ENCODE assay signal across 1 cellular context in the genomic region with DNA sequence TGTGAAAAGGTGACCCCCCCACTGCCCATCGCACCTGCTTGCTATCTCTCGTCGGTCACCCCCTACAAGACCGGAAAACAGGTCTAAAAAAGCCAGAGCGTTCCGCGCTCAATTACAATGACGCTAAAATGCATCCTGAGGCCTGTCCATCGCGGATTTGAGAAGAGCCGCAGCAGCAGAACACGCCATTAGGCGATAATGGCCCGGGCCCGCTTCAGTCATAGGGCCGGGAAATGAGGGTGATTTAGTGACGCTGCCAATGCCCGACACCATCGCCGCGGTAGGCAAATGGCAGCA.
TF ChIP-seq lines count a peak whose summit lies in the region.

No MANE protein-coding gene starts in this region.

TF ChIP-seq in H1, 55 proteins besides CTCF, POLR2A, EP300 and RAD21 (continued from another document):
- TF ChIP-seq, protein P1, sequence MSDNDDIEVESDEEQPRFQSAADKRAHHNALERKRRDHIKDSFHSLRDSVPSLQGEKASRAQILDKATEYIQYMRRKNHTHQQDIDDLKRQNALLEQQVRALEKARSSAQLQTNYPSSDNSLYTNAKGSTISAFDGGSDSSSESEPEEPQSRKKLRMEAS (IDR thresholded peaks at IDR 0.05) = no peak
- TF ChIP-seq RXRA (IDR thresholded peaks at IDR 0.05; ENCODE audit: insufficient read depth, low read depth, low read length) = no peak
- TF ChIP-seq NANOG (IDR thresholded peaks at IDR 0.05; ENCODE audit: insufficient read depth, low read depth, low read length, poor library complexity, severe bottlenecking) = no peak
- no peak for TF ChIP-seq MAFK (IDR thresholded peaks at IDR 0.05; ENCODE audit: low read depth, low read length)
- TF ChIP-seq, protein P2, sequence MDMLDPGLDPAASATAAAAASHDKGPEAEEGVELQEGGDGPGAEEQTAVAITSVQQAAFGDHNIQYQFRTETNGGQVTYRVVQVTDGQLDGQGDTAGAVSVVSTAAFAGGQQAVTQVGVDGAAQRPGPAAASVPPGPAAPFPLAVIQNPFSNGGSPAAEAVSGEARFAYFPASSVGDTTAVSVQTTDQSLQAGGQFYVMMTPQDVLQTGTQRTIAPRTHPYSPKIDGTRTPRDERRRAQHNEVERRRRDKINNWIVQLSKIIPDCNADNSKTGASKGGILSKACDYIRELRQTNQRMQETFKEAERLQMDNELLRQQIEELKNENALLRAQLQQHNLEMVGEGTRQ (IDR thresholded peaks at IDR 0.05; ENCODE audit: low read length) = no peak
- no peak for TF ChIP-seq SAP30 (IDR thresholded peaks at IDR 0.05; ENCODE audit: insufficient read depth, insufficient replicate concordance, low read length)
- TF ChIP-seq POLR2AphosphoS5 (IDR thresholded peaks at IDR 0.05; ENCODE audit: low read depth, low read length) = no peak
- no peak for TF ChIP-seq POU5F1 (IDR thresholded peaks at IDR 0.05; ENCODE audit: low read depth, low read length)
- no peak for TF ChIP-seq TCF12 (IDR thresholded peaks at IDR 0.05; ENCODE audit: low read depth, low read length)
